In the genomic region with DNA sequence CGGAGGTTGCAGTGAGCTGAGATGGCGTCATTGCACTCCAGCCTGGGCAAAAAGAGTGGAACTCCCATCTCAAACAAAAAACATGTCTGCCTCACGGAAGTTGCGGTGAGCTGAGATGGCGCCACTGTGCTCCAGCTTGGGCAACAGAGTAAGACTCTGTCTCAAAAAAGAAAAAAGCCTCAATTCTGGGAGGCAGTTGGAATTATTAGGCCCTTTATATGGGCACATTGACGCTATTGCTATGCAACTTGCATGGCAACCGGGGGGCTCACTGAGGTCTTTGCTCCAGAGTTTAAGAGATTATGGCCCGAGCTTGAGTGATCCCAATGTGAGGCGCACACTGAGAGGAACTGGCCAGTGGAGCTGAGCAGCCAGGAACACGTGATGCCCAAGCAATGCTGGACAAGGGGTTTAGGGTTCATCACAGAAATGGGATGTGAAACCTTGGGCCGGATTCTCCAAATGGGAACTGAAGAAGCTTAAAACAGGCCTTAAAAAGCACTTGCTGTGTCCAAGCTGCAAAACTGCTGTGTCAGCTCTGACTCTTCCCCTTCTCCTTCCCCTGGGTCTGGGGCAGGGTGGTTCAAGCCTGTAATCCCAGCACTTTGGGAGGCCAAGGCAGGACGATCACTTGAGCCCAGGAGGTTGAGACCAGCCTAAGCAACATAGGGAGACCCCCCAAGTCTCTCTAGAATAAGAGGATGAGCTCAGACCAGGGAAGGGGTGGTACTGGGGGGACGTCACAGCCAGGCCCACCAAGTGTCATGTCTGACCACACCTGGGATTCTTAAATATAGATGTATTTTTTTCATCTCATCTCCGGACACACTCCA, we compare ENCODE assay signal across 8 cellular contexts. TPM values are rescaled to one million over a fixed set of nuclear protein-coding genes. Genes with fewer than 3 reads are reported as not detected.
A peak's percentile ranks its signal among the peaks of the same experiment; 100 is the strongest.
DNase-seq lines count a peak whose midpoint lies in the region; ATAC-seq lines count a peak whose summit lies in the region.

No MANE protein-coding gene starts in this region.

- peaks cover 60% of the 10 kb centered on the region for H3K4me1 ChIP-seq in mononuclear cell (ENCODE audit: insufficient read depth, low read length)

- H3K4me3 ChIP-seq in mononuclear cell (ENCODE audit: low read length): peak overlapping the region; percentile 98

- DNase-seq in EH (ENCODE audit: low read depth): peak; percentile 68
- DNase-seq in MV-4-11 (lab: John Stamatoyannopoulos, UW): peak; percentile 100
- DNase-seq in cerebellar cortex (ENCODE audit: low spot score): peak; percentile 72
- DNase-seq in NK-92 treated with Interleukin-12 subunit alpha and Interleukin-12 subunit beta, amount 100 ng/mL, for 24 hours (lab: John Stamatoyannopoulos, UW): no peak
- DNase-seq in dermis blood vessel endothelial cell: no peak
- DNase-seq in NCI-H82 (lab: John Stamatoyannopoulos, UW): no peak

- no peak for ATAC-seq in GM18498 (IDR thresholded peaks at IDR 0.05; ENCODE audit: unreplicated experiment)

- H3K9me3 ChIP-seq in mononuclear cell (ENCODE audit: low read depth, low read length): no peaks in the 10 kb centered on the region

- H3K27me3 ChIP-seq in mononuclear cell (ENCODE audit: insufficient read depth, low read length): no peaks in the 10 kb centered on the region

RNA-seq across cellular contexts. Expression of a gene that starts 2.5 kb away (rescaled TPM):
- total RNA-seq in mononuclear cell (2,689 TPM), dermis blood vessel endothelial cell (1,252 and 1,399 TPM in 2 replicates)

RNA-seq across cellular contexts. Expression of a gene that starts 12.9 kb away (rescaled TPM):
- total RNA-seq in mononuclear cell: 26.6 TPM
- 96.8 and 134 TPM in 2 replicates for total RNA-seq in dermis blood vessel endothelial cell

RNA-seq across cellular contexts. Expression of a gene that starts 25.5 kb away (rescaled TPM):
- total RNA-seq in mononuclear cell (10.0 TPM), dermis blood vessel endothelial cell (14.8 and 28.8 TPM in 2 replicates)

RNA-seq across cellular contexts. Expression of a gene that starts 26.1 kb away (rescaled TPM):
- total RNA-seq in mononuclear cell (19.9 TPM), dermis blood vessel endothelial cell (172 and 278 TPM in 2 replicates)

RNA-seq across cellular contexts. Expression of a gene that starts 34.1 kb away (rescaled TPM):
- total RNA-seq in mononuclear cell (0.21 TPM), dermis blood vessel endothelial cell (not detected in 2 replicates)

Comparison
In these comparisons a context has a peak if more than half of its experiments do, and no peak if none do; other contexts are left out.
1. DNase-seq: peak in EH (single experiment), MV-4-11 (single experiment) and cerebellar cortex (single experiment); none in NK-92 treated with Interleukin-12 subunit alpha and Interleukin-12 subunit beta, amount 100 ng/mL, for 24 hours (single experiment), dermis blood vessel endothelial cell (single experiment) and NCI-H82 (single experiment).